ENCODE assay signal across 9 cellular contexts in genomic region chr2:168889635-168890005, GRCh38. TPM values are rescaled to one million over a fixed set of nuclear protein-coding genes. Genes with fewer than 3 reads are reported as not detected.
DNase-seq lines count a peak whose midpoint lies in the region; ATAC-seq, FAIRE-seq and TF ChIP-seq lines count a peak whose summit lies in the region.
"Had no signal": no experiment of that assay in that cellular context is flagged by ENCODE, and none has a peak within 500 bp of the region (broad histone marks: within the 10 kb centered on the region; RNA-seq: fewer than 3 reads in every experiment).

No MANE protein-coding gene starts in this region.

- 47 to 54% methylated on average over 3 of the region's 3 CpGs for WGBS in pancreas, 2 donors

- FAIRE-seq in pancreas (lab: Jason Lieb, UNC), result no peak

- peak overlapping the region in 1 of 4 donors; percentile 54 for H3K4me3 ChIP-seq in pancreas

- no peaks in the 10 kb centered on the region for H3K9me3 Mint-ChIP-seq in dendritic cell treated with granulocyte-macrophage colony-stimulating factor and Interleukin-4, amounts not matched to agents 40 ng/mL and 50 ng/mL, for 4 days
- H3K9me3 Mint-ChIP-seq in osteocyte (ENCODE audit: unreplicated experiment), result no peaks in the 10 kb centered on the region

- intact Hi-C loops in dendritic cell treated with granulocyte-macrophage colony-stimulating factor and Interleukin-4, amounts not matched to agents 40 ng/mL and 50 ng/mL, for 4 days (cut with micrococcal nuclease), result no loop called here
- intact Hi-C loops in pancreas (cut with DNase I), result no loop called here

- H3K27me3 Mint-ChIP-seq in dendritic cell treated with granulocyte-macrophage colony-stimulating factor and Interleukin-4, amounts not matched to agents 40 ng/mL and 50 ng/mL, for 4 days, result peaks cover 5% of the 10 kb centered on the region
- H3K27me3 Mint-ChIP-seq in osteocyte (ENCODE audit: unreplicated experiment), result peaks cover 21% of the 10 kb centered on the region

- peak overlapping the region; percentile 77 for H3K27ac ChIP-seq in KOPT-K1 (ENCODE audit: low read depth, low read length, poor library complexity, severe bottlenecking)
- no peak overlapping the region for H3K27ac ChIP-seq in pancreas

- H3K36me3 ChIP-seq in KOPT-K1 (ENCODE audit: insufficient read depth, low read length) (peaks cover 39% of the 10 kb centered on the region), pancreas (no peaks in the 10 kb centered on the region)

- TF ChIP-seq CTCF in osteocyte (IDR thresholded peaks at IDR 0.05) (no peak), pancreas (IDR thresholded peaks at IDR 0.05) (no peak)

- peak overlapping the region; percentile 96 for H3K4me3 Mint-ChIP-seq in dendritic cell treated with granulocyte-macrophage colony-stimulating factor and Interleukin-4, amounts not matched to agents 40 ng/mL and 50 ng/mL, for 4 days
- peak overlapping the region; percentile 95 for H3K4me3 Mint-ChIP-seq in osteocyte (ENCODE audit: unreplicated experiment)

- peaks cover 7% of the 10 kb centered on the region for H3K36me3 Mint-ChIP-seq in dendritic cell treated with granulocyte-macrophage colony-stimulating factor and Interleukin-4, amounts not matched to agents 40 ng/mL and 50 ng/mL, for 4 days (ENCODE audit: low read depth)
- H3K36me3 Mint-ChIP-seq in osteocyte (ENCODE audit: unreplicated experiment), result no peaks in the 10 kb centered on the region

- peaks cover 8% of the 10 kb centered on the region for H3K4me1 Mint-ChIP-seq in dendritic cell treated with granulocyte-macrophage colony-stimulating factor and Interleukin-4, amounts not matched to agents 40 ng/mL and 50 ng/mL, for 4 days (ENCODE audit: low read depth)
- peaks cover 17% of the 10 kb centered on the region for H3K4me1 Mint-ChIP-seq in osteocyte (ENCODE audit: unreplicated experiment)

- ATAC-seq in GM18511 (IDR thresholded peaks at IDR 0.05; ENCODE audit: unreplicated experiment) (peak; percentile 11), pancreas (no peak)

- H3K27ac Mint-ChIP-seq in dendritic cell treated with granulocyte-macrophage colony-stimulating factor and Interleukin-4, amounts not matched to agents 40 ng/mL and 50 ng/mL, for 4 days, result no peak overlapping the region
- H3K27ac Mint-ChIP-seq in osteocyte (ENCODE audit: unreplicated experiment), result no peak overlapping the region

- no peaks in the 10 kb centered on the region for H3K4me1 ChIP-seq in pancreas

- DNase-seq in osteocyte (ENCODE audit: extremely low spot score, unreplicated experiment) (no peak), COLO829 (ENCODE audit: low spot score) (no peak), NCI-H1436 treated with DMSO at 0.1 percent for 48 hours (lab: John Stamatoyannopoulos, UW) (no peak), NCI-H446 treated with DMSO at 0.1 percent for 48 hours (lab: John Stamatoyannopoulos, UW) (no peak), pancreas (no peak)

- no peaks in the 10 kb centered on the region for H3K27me3 ChIP-seq in pancreas

- H3K9me3 ChIP-seq in KOPT-K1 (ENCODE audit: insufficient read depth, low read length, poor library complexity, severe bottlenecking), result no peaks in the 10 kb centered on the region
- no peaks in the 10 kb centered on the region for H3K9me3 ChIP-seq in pancreas

RNA-seq across cellular contexts. Expression of gene SPC25, which starts 0.6 kb away (rescaled TPM):
- total RNA-seq in osteocyte (4.4 and 5.6 TPM in 2 replicates), pancreas (1 to 10 TPM in 3 of 6 donors, under 1 TPM in 3; 0.14 to 2.5 (median 0.67) TPM)
- 1 to 10 TPM in 1 of 2 donors, under 1 TPM in 1; 0.61 to 4.2 TPM for polyA plus RNA-seq in pancreas

RNA-seq across cellular contexts. Expression of gene G6PC2, which starts 11.5 kb away (rescaled TPM):
- total RNA-seq in osteocyte, result not detected in 2 replicates
- total RNA-seq in pancreas, result 10 to 100 TPM in 3 of 6 donors, 1 to 10 TPM in 3; 2.2 to 33.7 (median 11.1) TPM
- polyA plus RNA-seq in pancreas, result 100 to 1,000 TPM in 1 of 2 donors, 10 to 100 TPM in 1; 25.0 to 262 TPM
- total RNA-seq: renal cortical epithelial cell had no signal
